Comparison of ENCODE assay signal across 20 cellular contexts in the genomic region with DNA sequence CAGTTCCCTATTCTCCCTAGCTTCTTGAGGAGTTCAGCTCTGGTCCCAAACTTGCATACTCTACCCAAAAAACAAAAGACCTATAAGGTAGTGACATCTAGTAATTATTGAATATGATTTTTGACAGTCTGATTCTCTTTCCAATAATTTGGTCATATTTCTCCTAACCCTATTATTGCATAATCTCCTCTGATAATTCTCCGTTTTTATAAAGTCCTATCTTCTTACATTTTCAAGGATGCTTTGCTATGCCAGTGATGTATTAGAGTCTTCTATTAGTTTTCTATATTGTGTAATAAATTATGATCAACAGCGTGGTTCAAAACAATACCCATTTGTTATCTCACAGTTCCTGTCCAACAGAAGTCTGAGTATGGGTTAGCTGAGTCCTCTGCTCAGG.
DNase-seq lines count a peak whose midpoint lies in the region; ATAC-seq, FAIRE-seq and TF ChIP-seq lines count a peak whose summit lies in the region.
"Had no signal": no experiment of that assay in that cellular context is flagged by ENCODE, and none has a peak within 500 bp of the region (broad histone marks: within the 10 kb centered on the region; RNA-seq: fewer than 3 reads in every experiment).

No MANE protein-coding gene starts in this region.

- no peak overlapping the region for H2AFZ ChIP-seq in HepG2 (ENCODE audit: low read length)
- H2AFZ ChIP-seq in K562 (ENCODE audit: low read depth, low read length): no peak overlapping the region

- H3K27ac ChIP-seq in HepG2 (ENCODE audit: extremely low read length, insufficient read depth, low read length): no peak overlapping the region
- no peak overlapping the region for H3K27ac ChIP-seq in right lobe of liver
- no peak overlapping the region for H3K27ac ChIP-seq in K562 (ENCODE audit: extremely low read depth, low read depth, low read length)
- H3K27ac ChIP-seq: 22Rv1; A549; BLaER1 treated with 17β-estradiol and CSF1 and Interleukin-3, amounts not matched to agents 10 nM and 100 nM; C4-2B had no signal

- H3K4me1 ChIP-seq in HepG2 (ENCODE audit: insufficient read depth, low read length): peaks cover 10% of the 10 kb centered on the region; the same call in 1 of the 2 replicates
- no peaks in the 10 kb centered on the region for H3K4me1 ChIP-seq in right lobe of liver
- H3K4me1 ChIP-seq in K562 (replicated peaks in 1 of 2; ENCODE audit: control insufficient read depth in 2 of 2, insufficient read depth in 2 of 2, low read length in 2 of 2): no peaks in the 10 kb centered on the region
- H3K4me1 ChIP-seq: A549; BLaER1 treated with 17β-estradiol and CSF1 and Interleukin-3, amounts not matched to agents 10 nM and 100 nM; Caco-2 had no signal

- TF ChIP-seq EP300 in HepG2 (IDR thresholded peaks at IDR 0.05; ENCODE audit: low read depth in 2 of 2, low read length in 2 of 2): no peak
- no peak for TF ChIP-seq EP300 in HepG2 (CRISPR knock-in tag; IDR thresholded peaks at IDR 0.05; ENCODE audit: borderline replicate concordance)
- TF ChIP-seq EP300 in K562 (IDR thresholded peaks at IDR 0.05; ENCODE audit: low read length): no peak

- H3K9me3 ChIP-seq in HepG2 (ENCODE audit: low read length) (no peaks in the 10 kb centered on the region), right lobe of liver (no peaks in the 10 kb centered on the region), K562 (replicated peaks; ENCODE audit: control insufficient read depth, insufficient read depth, low read depth, low read length) (no peaks in the 10 kb centered on the region)
- H3K9me3 ChIP-seq: A549 had no signal

- no peaks in the 10 kb centered on the region for H3K9me1 ChIP-seq in K562 (ENCODE audit: control insufficient read depth, insufficient read depth, low read length)

- 3% methylated on average over 2 of the region's 2 CpGs for WGBS in HepG2 (ENCODE audit: low lambda C conversion rate)
- WGBS in right lobe of liver (ENCODE audit: insufficient coverage, low coverage, low lambda C conversion rate, missing lambda C conversion rate): 50% methylated on average over 2 of the region's 2 CpGs
- WGBS in K562 (ENCODE audit: insufficient coverage, low coverage, missing lambda C conversion rate): 2% methylated on average over 2 of the region's 2 CpGs

- no peak for TF ChIP-seq POLR2A in HepG2 (IDR thresholded peaks at IDR 0.05; ENCODE audit: insufficient read depth in 1 of 2, low read depth in 2 of 2, low read length in 2 of 2)
- TF ChIP-seq POLR2A in right lobe of liver (IDR thresholded peaks at IDR 0.05): no peak
- no peak for TF ChIP-seq POLR2A in K562 (conservative IDR thresholded peaks at IDR 0.05)

- no peak for DNase-seq in HepG2 (ENCODE audit: low spot score)
- DNase-seq in right lobe of liver: no peak
- DNase-seq in K562 (ENCODE audit: extremely low read depth in 1 of 4, low spot score in 3 of 4): no peak
- DNase-seq: AML-193; Caco-2; Calu3; CD4-positive, alpha-beta T cell; CD8-positive, alpha-beta T cell; DMS79 treated with DMSO at 0.1 percent for 48 hours; EL; GDM1 had no signal

- no peak overlapping the region for H3K4me3 ChIP-seq in HepG2 (replicated peaks in 1 of 3; ENCODE audit: insufficient read depth in 1 of 3, low read depth in 2 of 3, low read length in 3 of 3)
- H3K4me3 ChIP-seq in right lobe of liver: no peak overlapping the region
- no peak overlapping the region for H3K4me3 ChIP-seq in K562
- H3K4me3 ChIP-seq: A549; BLaER1 treated with 17β-estradiol and CSF1 and Interleukin-3, amounts not matched to agents 10 nM and 100 nM; GM12878 had no signal

- no peaks in the 10 kb centered on the region for H3K36me3 ChIP-seq in HepG2 (replicated peaks in 1 of 2; ENCODE audit: control insufficient read depth in 1 of 2, insufficient read depth in 2 of 2, low read length in 2 of 2)
- no peaks in the 10 kb centered on the region for H3K36me3 ChIP-seq in right lobe of liver
- no peaks in the 10 kb centered on the region for H3K36me3 ChIP-seq in K562 (ENCODE audit: control insufficient read depth, insufficient read depth, low read length)
- H3K36me3 ChIP-seq: BLaER1 treated with 17β-estradiol and CSF1 and Interleukin-3, amounts not matched to agents 10 nM and 100 nM had no signal

- no peaks in the 10 kb centered on the region for H4K20me1 ChIP-seq in HepG2 (ENCODE audit: insufficient read depth, low read length)
- no peaks in the 10 kb centered on the region for H4K20me1 ChIP-seq in K562 (replicated peaks; ENCODE audit: control insufficient read depth, insufficient read depth, low read length)
- H4K20me1 ChIP-seq: BLaER1 treated with 17β-estradiol and CSF1 and Interleukin-3, amounts not matched to agents 10 nM and 100 nM had no signal

- H3K27me3 ChIP-seq in HepG2 (ENCODE audit: control insufficient read depth in 1 of 2, insufficient read depth in 2 of 2, low read length in 2 of 2) (no peaks in the 10 kb centered on the region), right lobe of liver (no peaks in the 10 kb centered on the region), K562 (ENCODE audit: control insufficient read depth in 2 of 2, insufficient read depth in 2 of 2, low read length in 2 of 2) (no peaks in the 10 kb centered on the region)
- H3K27me3 ChIP-seq: BLaER1 treated with 17β-estradiol and CSF1 and Interleukin-3, amounts not matched to agents 10 nM and 100 nM had no signal

- H3K9ac ChIP-seq in HepG2 (ENCODE audit: insufficient read depth, low read depth, low read length) (no peak overlapping the region), K562 (ENCODE audit: insufficient read depth in 1 of 2, low read depth in 2 of 2, low read length in 2 of 2) (no peak overlapping the region)
- H3K9ac ChIP-seq: BLaER1 treated with 17β-estradiol and CSF1 and Interleukin-3, amounts not matched to agents 10 nM and 100 nM had no signal

- H3K4me2 ChIP-seq in HepG2 (ENCODE audit: low read depth, low read length) (no peak overlapping the region), K562 (ENCODE audit: insufficient read depth, low read length) (no peak overlapping the region)
- H3K4me2 ChIP-seq: A549; BLaER1 treated with 17β-estradiol and CSF1 and Interleukin-3, amounts not matched to agents 10 nM and 100 nM had no signal

- ATAC-seq in HepG2 (no peak), right lobe of liver (no peak), K562 (no peak), HG02870 (IDR thresholded peaks at IDR 0.05; ENCODE audit: unreplicated experiment) (no peak), esophagus mucosa (no peak)
- ATAC-seq: A549; CD8-positive, alpha-beta T cell; GM12878 had no signal

- TF ChIP-seq RAD21 in HepG2 (CRISPR knock-in tag; IDR thresholded peaks at IDR 0.05) (no peak), K562 (CRISPR knock-in tag; conservative IDR thresholded peaks at IDR 0.05 in 1 of 2, IDR thresholded peaks at IDR 0.05 in 1 of 2) (no peak)

- CTCF ChIA-PET in HepG2 (lab: Yijun Ruan, JAX; ENCODE audit: low intra/inter-chr PET ratio, low total read pairs): no interaction called here
- CTCF ChIA-PET in K562 (lab: Yijun Ruan, JAX; ENCODE audit: low intra/inter-chr PET ratio): no interaction called here

- POLR2A ChIA-PET in HepG2 (lab: Yijun Ruan, JAX) (no interaction called here), K562 (lab: Yijun Ruan, JAX) (no interaction called here)

- TF ChIP-seq CTCF in HepG2 (CRISPR knock-in tag; IDR thresholded peaks at IDR 0.05) (no peak), right lobe of liver (IDR thresholded peaks at IDR 0.05) (no peak), K562 (IDR thresholded peaks at IDR 0.05 in 2 of 3, conservative IDR thresholded peaks at IDR 0.05 in 1 of 3; ENCODE audit: insufficient read depth in 2 of 3, low read depth in 1 of 3, low read length in 3 of 3) (no peak)

- no peaks in the 10 kb centered on the region for H3K79me2 ChIP-seq in HepG2 (ENCODE audit: insufficient read depth, low read length)
- H3K79me2 ChIP-seq in K562 (ENCODE audit: control insufficient read depth, insufficient read depth, low read length): no peaks in the 10 kb centered on the region

- FAIRE-seq in HepG2 (lab: Jason Lieb, UNC) (no peak), K562 (lab: Jason Lieb, UNC) (no peak)
- FAIRE-seq: A549, D721Med, GM12878, GM19239 had no signal

- no TSS peak for BruUV-seq in HepG2 (replicated peaks; lab: Mats Ljungman, UMichigan)
- BruUV-seq in K562 (replicated peaks; lab: Mats Ljungman, UMichigan): no TSS peak

- intact Hi-C loops in HepG2 (cut with micrococcal nuclease; ENCODE audit: unreplicated experiment) (no loop called here), right lobe of liver (cut with DNase I) (no loop called here), K562 (cut with micrococcal nuclease) (no loop called here)

- in situ Hi-C loops in HepG2 (cut with HindIII; ENCODE audit: extremely low pct_ligation_motif_present, low pct_unique_long_range_greater_than_20kb): no loop called here
- in situ Hi-C loops in K562 (cut with MboI): no loop called here

TF ChIP-seq in K562, 482 proteins besides CTCF, POLR2A, EP300 and RAD21:
- TF ChIP-seq, protein P1, sequence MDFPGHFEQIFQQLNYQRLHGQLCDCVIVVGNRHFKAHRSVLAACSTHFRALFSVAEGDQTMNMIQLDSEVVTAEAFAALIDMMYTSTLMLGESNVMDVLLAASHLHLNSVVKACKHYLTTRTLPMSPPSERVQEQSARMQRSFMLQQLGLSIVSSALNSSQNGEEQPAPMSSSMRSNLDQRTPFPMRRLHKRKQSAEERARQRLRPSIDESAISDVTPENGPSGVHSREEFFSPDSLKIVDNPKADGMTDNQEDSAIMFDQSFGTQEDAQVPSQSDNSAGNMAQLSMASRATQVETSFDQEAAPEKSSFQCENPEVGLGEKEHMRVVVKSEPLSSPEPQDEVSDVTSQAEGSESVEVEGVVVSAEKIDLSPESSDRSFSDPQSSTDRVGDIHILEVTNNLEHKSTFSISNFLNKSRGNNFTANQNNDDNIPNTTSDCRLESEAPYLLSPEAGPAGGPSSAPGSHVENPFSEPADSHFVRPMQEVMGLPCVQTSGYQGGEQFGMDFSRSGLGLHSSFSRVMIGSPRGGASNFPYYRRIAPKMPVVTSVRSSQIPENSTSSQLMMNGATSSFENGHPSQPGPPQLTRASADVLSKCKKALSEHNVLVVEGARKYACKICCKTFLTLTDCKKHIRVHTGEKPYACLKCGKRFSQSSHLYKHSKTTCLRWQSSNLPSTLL (IDR thresholded peaks at IDR 0.05): no peak
- no peak for TF ChIP-seq CEBPG (CRISPR knock-in tag; IDR thresholded peaks at IDR 0.05)
- peak; percentile 25 to 67; a peak in 2 of 4 replicates for TF ChIP-seq CEBPG (tag; conservative IDR thresholded peaks at IDR 0.05 in 1 of 2, IDR thresholded peaks at IDR 0.05 in 1 of 2)
- no peak for TF ChIP-seq ZNF77 (CRISPR knock-in tag; IDR thresholded peaks at IDR 0.05)
- TF ChIP-seq CEBPB (tag; IDR thresholded peaks at IDR 0.05): peak; percentile 47
- TF ChIP-seq NR2C2 (CRISPR knock-in tag; IDR thresholded peaks at IDR 0.05): no peak
- TF ChIP-seq NR2C2 (tag; IDR thresholded peaks at IDR 0.05): no peak
TF ChIP-seq in K562: peak in this region for 2.

Comparison
In these comparisons a context has a peak if more than half of its experiments do, and no peak if none do; other contexts are left out.
1. Of the 241 proteins assayed by ChIP-seq in both HepG2 and K562: peak only in HepG2: none; only in K562: CEBPG; in both: CEBPB; in neither: 239.